Comparison of ENCODE assay signal across 1 cellular context in genomic region chr5:65927497-65928340, GRCh38.
TF ChIP-seq lines count a peak whose summit lies in the region.

No MANE protein-coding gene starts in this region.

TF ChIP-seq in GM12878, 131 proteins besides CTCF, POLR2A, EP300 and RAD21 (continued from another document):
- TF ChIP-seq ZNF687 (IDR thresholded peaks at IDR 0.05) (0 out of 2 replicates have a peak, but pooled peaks have one; percentile 12), DPF2 (IDR thresholded peaks at IDR 0.05) (no peak), MTA2 (IDR thresholded peaks at IDR 0.05; ENCODE audit: low read depth) (no peak), KAT2A (conservative IDR thresholded peaks at IDR 0.05; ENCODE audit: control insufficient read depth, low read depth, low read length) (no peak), RB1 (IDR thresholded peaks at IDR 0.05; ENCODE audit: borderline replicate concordance) (peak; percentile 50; the same call in 1 of the 2 replicates), RUNX3 (IDR thresholded peaks at IDR 0.05; ENCODE audit: low read length) (0 out of 2 replicates have a peak, but pooled peaks have one; percentile 5), GABPA (IDR thresholded peaks at IDR 0.05; ENCODE audit: low read depth) (no peak), BACH1 (IDR thresholded peaks at IDR 0.05; ENCODE audit: borderline replicate concordance) (no peak), HCFC1 (IDR thresholded peaks at IDR 0.05; ENCODE audit: low read length) (no peak), CHD2 (IDR thresholded peaks at IDR 0.05; ENCODE audit: borderline replicate concordance, low read depth, low read length) (no peak), MEF2B (IDR thresholded peaks at IDR 0.05; ENCODE audit: partially characterized antibody, poor library complexity, severe bottlenecking) (peak; percentile 14), POLR2AphosphoS5 (IDR thresholded peaks at IDR 0.05; ENCODE audit: low read length) (peak; percentile 35; the same call in 1 of the 2 replicates), PAX5 (IDR thresholded peaks at IDR 0.05; ENCODE audit: borderline replicate concordance, low read depth, low read length) (peak; percentile 67; the same call in 1 of the 2 replicates), MXI1 (IDR thresholded peaks at IDR 0.05; ENCODE audit: low read depth, low read length) (0 out of 2 replicates have a peak, but pooled peaks have one; percentile 23), YY1 (IDR thresholded peaks at IDR 0.05; ENCODE audit: low read depth, low read length) (peak; percentile 45; the same call in 1 of the 2 replicates), SPI1 (IDR thresholded peaks at IDR 0.05; ENCODE audit: borderline replicate concordance, insufficient read depth, low read depth, low read length) (no peak), USF2 (IDR thresholded peaks at IDR 0.05; ENCODE audit: borderline replicate concordance, low read depth, low read length) (no peak), SREBF1 (IDR thresholded peaks at IDR 0.05; ENCODE audit: low read length) (no peak), KLF5 (IDR thresholded peaks at IDR 0.05; ENCODE audit: partially characterized antibody) (no peak), JUNB (IDR thresholded peaks at IDR 0.05) (no peak), PKNOX1 (IDR thresholded peaks at IDR 0.05) (no peak), ZNF384 (IDR thresholded peaks at IDR 0.05; ENCODE audit: borderline replicate concordance, low read depth, low read length) (peak; percentile 34; the same call in 1 of the 2 replicates)
- TF ChIP-seq, protein P1, sequence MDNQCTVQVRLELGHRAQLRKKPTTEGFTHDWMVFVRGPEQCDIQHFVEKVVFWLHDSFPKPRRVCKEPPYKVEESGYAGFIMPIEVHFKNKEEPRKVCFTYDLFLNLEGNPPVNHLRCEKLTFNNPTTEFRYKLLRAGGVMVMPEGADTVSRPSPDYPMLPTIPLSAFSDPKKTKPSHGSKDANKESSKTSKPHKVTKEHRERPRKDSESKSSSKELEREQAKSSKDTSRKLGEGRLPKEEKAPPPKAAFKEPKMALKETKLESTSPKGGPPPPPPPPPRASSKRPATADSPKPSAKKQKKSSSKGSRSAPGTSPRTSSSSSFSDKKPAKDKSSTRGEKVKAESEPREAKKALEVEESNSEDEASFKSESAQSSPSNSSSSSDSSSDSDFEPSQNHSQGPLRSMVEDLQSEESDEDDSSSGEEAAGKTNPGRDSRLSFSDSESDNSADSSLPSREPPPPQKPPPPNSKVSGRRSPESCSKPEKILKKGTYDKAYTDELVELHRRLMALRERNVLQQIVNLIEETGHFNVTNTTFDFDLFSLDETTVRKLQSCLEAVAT (IDR thresholded peaks at IDR 0.05), result peak; percentile 60; the same call in 1 of the 2 replicates
- TF ChIP-seq, protein P2, sequence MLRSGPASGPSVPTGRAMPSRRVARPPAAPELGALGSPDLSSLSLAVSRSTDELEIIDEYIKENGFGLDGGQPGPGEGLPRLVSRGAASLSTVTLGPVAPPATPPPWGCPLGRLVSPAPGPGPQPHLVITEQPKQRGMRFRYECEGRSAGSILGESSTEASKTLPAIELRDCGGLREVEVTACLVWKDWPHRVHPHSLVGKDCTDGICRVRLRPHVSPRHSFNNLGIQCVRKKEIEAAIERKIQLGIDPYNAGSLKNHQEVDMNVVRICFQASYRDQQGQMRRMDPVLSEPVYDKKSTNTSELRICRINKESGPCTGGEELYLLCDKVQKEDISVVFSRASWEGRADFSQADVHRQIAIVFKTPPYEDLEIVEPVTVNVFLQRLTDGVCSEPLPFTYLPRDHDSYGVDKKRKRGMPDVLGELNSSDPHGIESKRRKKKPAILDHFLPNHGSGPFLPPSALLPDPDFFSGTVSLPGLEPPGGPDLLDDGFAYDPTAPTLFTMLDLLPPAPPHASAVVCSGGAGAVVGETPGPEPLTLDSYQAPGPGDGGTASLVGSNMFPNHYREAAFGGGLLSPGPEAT (IDR thresholded peaks at IDR 0.05; ENCODE audit: low read depth), result 0 out of 2 replicates have a peak, but pooled peaks have one; percentile 19
- TF ChIP-seq, protein P3, sequence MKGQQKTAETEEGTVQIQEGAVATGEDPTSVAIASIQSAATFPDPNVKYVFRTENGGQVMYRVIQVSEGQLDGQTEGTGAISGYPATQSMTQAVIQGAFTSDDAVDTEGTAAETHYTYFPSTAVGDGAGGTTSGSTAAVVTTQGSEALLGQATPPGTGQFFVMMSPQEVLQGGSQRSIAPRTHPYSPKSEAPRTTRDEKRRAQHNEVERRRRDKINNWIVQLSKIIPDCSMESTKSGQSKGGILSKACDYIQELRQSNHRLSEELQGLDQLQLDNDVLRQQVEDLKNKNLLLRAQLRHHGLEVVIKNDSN (IDR thresholded peaks at IDR 0.05; ENCODE audit: borderline replicate concordance, extremely low read length, insufficient read depth, low read depth, low read length), result no peak
